Comparison of ENCODE assay signal across 1 cellular context in the genomic region with DNA sequence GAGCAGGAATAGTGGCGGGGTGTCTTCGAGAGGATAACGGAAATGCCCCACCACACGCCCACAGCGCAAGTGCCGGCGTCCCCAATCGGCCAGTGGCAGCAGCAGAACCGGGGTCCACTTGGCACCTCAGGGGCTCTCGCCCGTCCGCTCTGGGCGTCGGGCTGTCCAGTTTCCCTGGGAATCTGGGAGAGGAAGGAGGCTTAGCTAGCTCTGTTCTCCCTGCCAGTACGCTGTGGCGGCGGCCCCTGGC.
TF ChIP-seq lines count a peak whose summit lies in the region.

No MANE protein-coding gene starts in this region.

TF ChIP-seq in IMR-90, 13 proteins besides CTCF, POLR2A, EP300 and RAD21 (continued from another document):
- no peak for TF ChIP-seq SMC3 (IDR thresholded peaks at IDR 0.05; ENCODE audit: low read depth, low read length)
